ENCODE assay signal across 9 cellular contexts in genomic region chr9:9612270-9612669, GRCh38.
DNase-seq lines count a peak whose midpoint lies in the region; ATAC-seq, FAIRE-seq and TF ChIP-seq lines count a peak whose summit lies in the region.
"Had no signal": no experiment of that assay in that cellular context is flagged by ENCODE, and none has a peak within 500 bp of the region (broad histone marks: within the 10 kb centered on the region; RNA-seq: fewer than 3 reads in every experiment).

No MANE protein-coding gene starts in this region.

- peaks cover 69% of the 10 kb centered on the region for H3K4me1 ChIP-seq in KMS-11 (ENCODE audit: low read depth, poor library complexity, severe bottlenecking)
- H3K4me1 ChIP-seq in A673 (ENCODE audit: insufficient read depth, low read length, poor library complexity, severe bottlenecking), result no peaks in the 10 kb centered on the region

- H2AFZ ChIP-seq in KMS-11 (ENCODE audit: low read depth), result peak overlapping the region; percentile 32; the same call in 1 of the 2 replicates

- no peak for TF ChIP-seq POLR2A in GM12891 (IDR thresholded peaks at IDR 0.05; ENCODE audit: low read depth, low read length)

- no peaks in the 10 kb centered on the region for H3K79me2 ChIP-seq in KMS-11 (ENCODE audit: insufficient read depth, low read depth)

- no peaks in the 10 kb centered on the region for H3K9me3 ChIP-seq in A673 (ENCODE audit: low read depth, low read length, poor library complexity, severe bottlenecking)

- CTCF ChIA-PET in A673 (lab: Charles Lee), result no interaction called here

- no TSS peak for BruUV-seq in A673 (replicated peaks; lab: Mats Ljungman, UMichigan)

- H4K20me1 ChIP-seq in KMS-11 (ENCODE audit: insufficient read depth), result no peaks in the 10 kb centered on the region

- no peak for TF ChIP-seq CTCF in KMS-11 (conservative IDR thresholded peaks at IDR 0.05; ENCODE audit: low read depth, low read length)
- TF ChIP-seq CTCF in A673 (conservative IDR thresholded peaks at IDR 0.05; ENCODE audit: low read depth, low read length), result no peak
- no peak for TF ChIP-seq CTCF in dorsolateral prefrontal cortex (IDR thresholded peaks at IDR 0.05 in 54 of 56, conservative IDR thresholded peaks at IDR 0.05 in 2 of 56; ENCODE audit: low read depth in 1 of 56, partially characterized antibody in 56 of 56)

- POLR2A ChIA-PET in A673 (lab: Charles Lee; ENCODE audit: low non-redundant PET), result no interaction called here

- no peak for FAIRE-seq in GM12891 (lab: Jason Lieb, UNC)
- no peak for FAIRE-seq in frontal cortex (lab: Jason Lieb, UNC)

- no peak for DNase-seq in GM12891 (ENCODE audit: insufficient read length, low spot score)
- DNase-seq in OCI-M1 (lab: John Stamatoyannopoulos, UW), result peak; percentile 97
- DNase-seq in frontal cortex (ENCODE audit: low spot score in 2 of 2), result no peak
- no peak for DNase-seq in A673 (ENCODE audit: low spot score)
- DNase-seq in LoVo (ENCODE audit: low spot score), result no peak
- no peak for DNase-seq in dorsolateral prefrontal cortex

- peak; percentile 91 for ATAC-seq in GM21723 (IDR thresholded peaks at IDR 0.05; ENCODE audit: unreplicated experiment)

- H3K27me3 ChIP-seq in KMS-11 (ENCODE audit: insufficient read depth, low read depth) (no peaks in the 10 kb centered on the region), A673 (replicated peaks; ENCODE audit: insufficient read depth, low read depth, low read length, poor library complexity) (peaks cover 9% of the 10 kb centered on the region), dorsolateral prefrontal cortex (no peaks in the 10 kb centered on the region)

- H3K4me3 ChIP-seq in KMS-11 (IDR thresholded peaks at IDR 0.05; ENCODE audit: insufficient read depth, low read depth, low read length), result no peak overlapping the region
- H3K4me3 ChIP-seq in A673 (ENCODE audit: low read depth, low read length, poor library complexity, severe bottlenecking), result no peak overlapping the region
- no peak overlapping the region for H3K4me3 ChIP-seq in dorsolateral prefrontal cortex
- H3K4me3 ChIP-seq: SK-N-MC had no signal

- H3K4me2 ChIP-seq in KMS-11, result peak overlapping the region; percentile 18

- H3K27ac ChIP-seq in KMS-11 (peak overlapping the region; percentile 45; the same call in 1 of the 2 replicates), A673 (ENCODE audit: low read depth, low read length, poor library complexity, severe bottlenecking) (no peak overlapping the region), dorsolateral prefrontal cortex (no peak overlapping the region)
- H3K27ac ChIP-seq: SK-N-MC had no signal

- intact Hi-C loops in A673 (cut with micrococcal nuclease; ENCODE audit: unreplicated experiment) (no loop called here), dorsolateral prefrontal cortex (cut with DNase I) (no loop called here)

- H3K36me3 ChIP-seq in KMS-11 (ENCODE audit: insufficient read depth), result no peaks in the 10 kb centered on the region
- H3K36me3 ChIP-seq in A673 (ENCODE audit: insufficient read depth, low read length, poor library complexity, severe bottlenecking), result no peaks in the 10 kb centered on the region

- H3K9ac ChIP-seq in KMS-11, result no peak overlapping the region

TF ChIP-seq in GM12891, 5 proteins besides CTCF, POLR2A, EP300 and RAD21:
- TF ChIP-seq TAF1 (IDR thresholded peaks at IDR 0.05; ENCODE audit: low read depth, low read length) (no peak), POLR2AphosphoS5 (IDR thresholded peaks at IDR 0.05; ENCODE audit: low read depth, low read length) (no peak), SPI1 (IDR thresholded peaks at IDR 0.05; ENCODE audit: low read depth, low read length) (peak; percentile 81), PAX5 (IDR thresholded peaks at IDR 0.05; ENCODE audit: insufficient read depth, low read length, severe bottlenecking) (no peak)
